Comparison of ENCODE assay signal across 1 cellular context in genomic region chr19:12787458-12787857, GRCh38.
TF ChIP-seq lines count a peak whose summit lies in the region.

No MANE protein-coding gene starts in this region.

TF ChIP-seq in GM12878, 131 proteins besides CTCF, POLR2A, EP300 and RAD21:
- TF ChIP-seq SREBF2 (IDR thresholded peaks at IDR 0.05; ENCODE audit: low read length) (no peak), TBL1XR1 (IDR thresholded peaks at IDR 0.05; ENCODE audit: low read depth, low read length) (no peak), NR2F1 (conservative IDR thresholded peaks at IDR 0.05) (no peak), PML (IDR thresholded peaks at IDR 0.05; ENCODE audit: low read length) (no peak), CBX3 (IDR thresholded peaks at IDR 0.05; ENCODE audit: borderline replicate concordance, low read depth) (no peak), MTA2 (IDR thresholded peaks at IDR 0.05; ENCODE audit: low read depth) (no peak), CEBPB (IDR thresholded peaks at IDR 0.05; ENCODE audit: borderline replicate concordance in 1 of 2, low read depth in 2 of 2, low read length in 2 of 2) (no peak), WRNIP1 (IDR thresholded peaks at IDR 0.05; ENCODE audit: borderline replicate concordance, low read depth, low read length) (no peak)
- TF ChIP-seq, protein P1, sequence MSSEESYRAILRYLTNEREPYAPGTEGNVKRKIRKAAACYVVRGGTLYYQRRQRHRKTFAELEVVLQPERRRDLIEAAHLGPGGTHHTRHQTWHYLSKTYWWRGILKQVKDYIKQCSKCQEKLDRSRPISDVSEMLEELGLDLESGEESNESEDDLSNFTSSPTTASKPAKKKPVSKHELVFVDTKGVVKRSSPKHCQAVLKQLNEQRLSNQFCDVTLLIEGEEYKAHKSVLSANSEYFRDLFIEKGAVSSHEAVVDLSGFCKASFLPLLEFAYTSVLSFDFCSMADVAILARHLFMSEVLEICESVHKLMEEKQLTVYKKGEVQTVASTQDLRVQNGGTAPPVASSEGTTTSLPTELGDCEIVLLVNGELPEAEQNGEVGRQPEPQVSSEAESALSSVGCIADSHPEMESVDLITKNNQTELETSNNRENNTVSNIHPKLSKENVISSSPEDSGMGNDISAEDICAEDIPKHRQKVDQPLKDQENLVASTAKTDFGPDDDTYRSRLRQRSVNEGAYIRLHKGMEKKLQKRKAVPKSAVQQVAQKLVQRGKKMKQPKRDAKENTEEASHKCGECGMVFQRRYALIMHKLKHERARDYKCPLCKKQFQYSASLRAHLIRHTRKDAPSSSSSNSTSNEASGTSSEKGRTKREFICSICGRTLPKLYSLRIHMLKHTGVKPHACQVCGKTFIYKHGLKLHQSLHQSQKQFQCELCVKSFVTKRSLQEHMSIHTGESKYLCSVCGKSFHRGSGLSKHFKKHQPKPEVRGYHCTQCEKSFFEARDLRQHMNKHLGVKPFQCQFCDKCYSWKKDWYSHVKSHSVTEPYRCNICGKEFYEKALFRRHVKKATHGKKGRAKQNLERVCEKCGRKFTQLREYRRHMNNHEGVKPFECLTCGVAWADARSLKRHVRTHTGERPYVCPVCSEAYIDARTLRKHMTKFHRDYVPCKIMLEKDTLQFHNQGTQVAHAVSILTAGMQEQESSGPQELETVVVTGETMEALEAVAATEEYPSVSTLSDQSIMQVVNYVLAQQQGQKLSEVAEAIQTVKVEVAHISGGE (CRISPR knock-in tag; IDR thresholded peaks at IDR 0.05): no peak
